Comparison of ENCODE assay signal across 2 cellular contexts in genomic region chr18:23095463-23095862, GRCh38.
TF ChIP-seq lines count a peak whose summit lies in the region.

No MANE protein-coding gene starts in this region.

TF ChIP-seq in Ishikawa, 13 proteins besides CTCF, POLR2A, EP300 and RAD21:
- TF ChIP-seq TAF1 (IDR thresholded peaks at IDR 0.05; ENCODE audit: low read depth) (no peak), CEBPB (IDR thresholded peaks at IDR 0.05) (peak; percentile 13; the same call in 1 of the 2 replicates)

TF ChIP-seq in K562, 482 proteins besides CTCF, POLR2A, EP300 and RAD21:
- TF ChIP-seq ATF4 (CRISPR knock-in tag; IDR thresholded peaks at IDR 0.05) (no peak), TAF15 (IDR thresholded peaks at IDR 0.05; ENCODE audit: low read depth, low read length) (no peak), ZFX (CRISPR knock-in tag; IDR thresholded peaks at IDR 0.05) (no peak), TFAM (CRISPR knock-in tag; conservative IDR thresholded peaks at IDR 0.05) (no peak), CEBPB (tag; IDR thresholded peaks at IDR 0.05) (peak; percentile 30; the same call in 1 of the 2 replicates), ZNF133 (CRISPR knock-in tag; IDR thresholded peaks at IDR 0.05) (no peak)
